21 cellular contexts compared by ENCODE assay signal in genomic region chr1:231219422-231220401, GRCh38. TPM values are rescaled to one million over a fixed set of nuclear protein-coding genes. Genes with fewer than 3 reads are reported as not detected.
"Had no signal": no experiment of that assay in that cellular context is flagged by ENCODE, and none has a peak within 500 bp of the region (broad histone marks: within the 10 kb centered on the region; RNA-seq: fewer than 3 reads in every experiment).

No MANE protein-coding gene starts in this region.

- H3K9me3 ChIP-seq: heart left ventricle, upper lobe of right lung had no signal

- H3K9me3 Mint-ChIP-seq: activated naive CD8-positive, alpha-beta T cell treated with anti-CD3 and anti-CD28 coated beads, Interleukin-2, amount 10 ng/mL, durations not matched to agents 7 days and 5 days; naive thymus-derived CD4-positive, alpha-beta T cell; neural crest cell; T-cell; T-helper 2 cell treated with Interferon-gamma antibody and Interleukin-4, amounts not matched to agents 5 μg/mL and 100 μg/mL, for 36 hours had no signal

- H3K27ac ChIP-seq: epithelial cell of prostate, heart left ventricle, upper lobe of right lung, WERI-Rb-1 had no signal

- H3K4me3 Mint-ChIP-seq: activated CD8-positive, alpha-beta T cell treated with anti-CD3 and anti-CD28 coated beads, Interleukin-2, amount 10 ng/mL, durations not matched to agents 7 days and 5 days; activated naive CD8-positive, alpha-beta T cell treated with anti-CD3 and anti-CD28 coated beads, Interleukin-2, amount 10 ng/mL, durations not matched to agents 7 days and 5 days; naive thymus-derived CD4-positive, alpha-beta T cell; neural crest cell; T-cell; T-helper 2 cell treated with Interferon-gamma antibody and Interleukin-4, amounts not matched to agents 5 μg/mL and 100 μg/mL, for 36 hours had no signal

- H3K4me3 ChIP-seq: heart left ventricle, lung, smooth muscle cell, upper lobe of right lung had no signal

- H3K27ac Mint-ChIP-seq: activated CD8-positive, alpha-beta T cell treated with anti-CD3 and anti-CD28 coated beads, Interleukin-2, amount 10 ng/mL, durations not matched to agents 7 days and 5 days; activated naive CD8-positive, alpha-beta T cell treated with anti-CD3 and anti-CD28 coated beads, Interleukin-2, amount 10 ng/mL, durations not matched to agents 7 days and 5 days; naive thymus-derived CD4-positive, alpha-beta T cell; T-cell; T-helper 2 cell treated with Interferon-gamma antibody and Interleukin-4, amounts not matched to agents 5 μg/mL and 100 μg/mL, for 36 hours had no signal

- H3K27me3 ChIP-seq: upper lobe of right lung had no signal

- H3K4me2 ChIP-seq: smooth muscle cell had no signal

- H3K4me1 ChIP-seq: heart left ventricle, upper lobe of right lung had no signal

- DNase-seq: activated CD4-positive, alpha-beta T cell treated with anti-CD3 and anti-CD28 coated beads for 1 hour; activated CD4-positive, alpha-beta T cell treated with anti-CD3 and anti-CD28 coated beads, Interleukin-2, amount 50 U/mL, for 1 hour; activated CD8-positive, alpha-beta T cell treated with anti-CD3 and anti-CD28 coated beads, Interleukin-2, amount 10 ng/mL, durations not matched to agents 7 days and 5 days; activated naive CD8-positive, alpha-beta T cell treated with anti-CD3 and anti-CD28 coated beads, Interleukin-2, amount 10 ng/mL, durations not matched to agents 7 days and 5 days; activated T-cell treated with anti-CD3 and anti-CD28 coated beads, Interleukin-2, amount 50 U/mL, for 1 hour; amygdala; heart left ventricle; islet precursor cell; naive thymus-derived CD4-positive, alpha-beta T cell; posterior cingulate gyrus; stimulated activated CD4-positive, alpha-beta T cell treated with anti-CD3 and anti-CD28 coated beads, Interleukin-4, amount 100 ng/mL, for 24 hours; stimulated activated naive CD8-positive, alpha-beta T cell treated with anti-CD3 and anti-CD28 coated beads, Interleukin-15, Interleukin-2, amounts not matched to agents 100 U/mL and 50 U/mL, for 24 hours; T-cell; upper lobe of right lung; WERI-Rb-1 had no signal

RNA-seq across cellular contexts. Expression of gene TRIM67, which starts 57.9 kb away (rescaled TPM):
- total RNA-seq: activated CD8-positive, alpha-beta T cell treated with anti-CD3 and anti-CD28 coated beads, Interleukin-2, amount 10 ng/mL, durations not matched to agents 7 days and 5 days; activated naive CD8-positive, alpha-beta T cell treated with anti-CD3 and anti-CD28 coated beads, Interleukin-2, amount 10 ng/mL, durations not matched to agents 7 days and 5 days; fibroblast of villous mesenchyme; T-cell; upper lobe of right lung had no signal
